In the genomic region with DNA sequence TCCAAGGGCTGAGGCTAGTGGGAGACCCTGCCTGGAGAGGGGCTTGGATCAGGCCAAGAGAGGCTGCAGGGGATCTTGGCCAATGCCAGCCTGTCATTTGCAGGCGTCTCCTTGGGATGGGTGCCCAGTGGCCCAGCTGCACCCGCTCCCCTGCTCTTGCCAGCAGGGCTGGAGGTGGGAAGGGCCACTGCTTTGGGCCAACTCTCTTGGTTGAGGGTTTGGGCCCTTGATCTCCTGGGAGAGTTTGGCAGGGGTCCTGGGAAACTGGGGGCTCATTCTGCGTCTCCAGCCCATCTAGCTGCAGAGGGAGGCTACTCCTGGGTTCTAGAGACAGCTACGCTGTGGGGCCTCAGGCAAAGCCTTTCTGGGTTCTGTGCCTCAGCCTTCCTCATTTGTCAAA, we compare ENCODE assay signal across 21 cellular contexts. TPM values are rescaled to one million over a fixed set of nuclear protein-coding genes. Genes with fewer than 3 reads are reported as not detected.
"Had no signal": no experiment of that assay in that cellular context is flagged by ENCODE, and none has a peak within 500 bp of the region (broad histone marks: within the 10 kb centered on the region; RNA-seq: fewer than 3 reads in every experiment).

No MANE protein-coding gene starts in this region.

- DNase-seq: activated CD4-positive, alpha-beta T cell treated with anti-CD3 and anti-CD28 coated beads for 36 hours; activated CD4-positive, alpha-beta T cell treated with anti-CD3 and anti-CD28 coated beads, Interleukin-2, amount 50 U/mL, for 48 hours; activated naive CD4-positive, alpha-beta T cell; activated naive CD8-positive, alpha-beta T cell treated with anti-CD3 and anti-CD28 coated beads for 36 hours; amniotic stem cell; cortex of kidney; effector CD4-positive, alpha-beta T cell; lower lobe of right lung; sigmoid colon; stimulated activated naive B cell treated with anti-CD40 and anti-IgM and Interleukin-4, amounts not matched to agents 10 μg/mL and 1 μg/mL and 100 μg/mL, for 72 hours; tibial artery had no signal

- H3K36me3 ChIP-seq: gastroesophageal sphincter, lower lobe of right lung, neural progenitor cell, ovary, sigmoid colon, tibial artery had no signal

- H3K27me3 Mint-ChIP-seq: brain had no signal

- H3K9me3 ChIP-seq: gastroesophageal sphincter, lower lobe of right lung, ovary, sigmoid colon, tibial artery had no signal

- H3K4me3 ChIP-seq: gastroesophageal sphincter, lower lobe of right lung, neural progenitor cell, ovary, sigmoid colon, SK-N-MC, tibial artery had no signal

- H3K4me3 Mint-ChIP-seq: activated CD4-positive, alpha-beta T cell treated with anti-CD3 and anti-CD28 coated beads for 36 hours; activated naive CD8-positive, alpha-beta T cell treated with anti-CD3 and anti-CD28 coated beads for 36 hours; central memory CD8-positive, alpha-beta T cell; neural progenitor cell; stimulated activated naive B cell treated with anti-CD40 and anti-IgM and Interleukin-4, amounts not matched to agents 10 μg/mL and 1 μg/mL and 100 μg/mL, for 72 hours; WTC11 had no signal

- H3K27me3 ChIP-seq: ovary had no signal

- H3K4me1 Mint-ChIP-seq: activated CD4-positive, alpha-beta T cell treated with anti-CD3 and anti-CD28 coated beads for 36 hours; activated naive CD8-positive, alpha-beta T cell treated with anti-CD3 and anti-CD28 coated beads for 36 hours; central memory CD8-positive, alpha-beta T cell; neural progenitor cell; stimulated activated naive B cell treated with anti-CD40 and anti-IgM and Interleukin-4, amounts not matched to agents 10 μg/mL and 1 μg/mL and 100 μg/mL, for 72 hours; WTC11 had no signal

- FAIRE-seq: TTC549, urothelium cell line had no signal

- H3K9me3 Mint-ChIP-seq: activated naive CD8-positive, alpha-beta T cell treated with anti-CD3 and anti-CD28 coated beads for 36 hours; brain; central memory CD8-positive, alpha-beta T cell; neural progenitor cell; stimulated activated naive B cell treated with anti-CD40 and anti-IgM and Interleukin-4, amounts not matched to agents 10 μg/mL and 1 μg/mL and 100 μg/mL, for 72 hours; WTC11 had no signal

- H3K36me3 Mint-ChIP-seq: activated naive CD8-positive, alpha-beta T cell treated with anti-CD3 and anti-CD28 coated beads for 36 hours; neural progenitor cell; stimulated activated naive B cell treated with anti-CD40 and anti-IgM and Interleukin-4, amounts not matched to agents 10 μg/mL and 1 μg/mL and 100 μg/mL, for 72 hours; WTC11 had no signal

- H3K27ac ChIP-seq: gastroesophageal sphincter, lower lobe of right lung, neural progenitor cell, ovary, sigmoid colon, SK-N-MC, tibial artery had no signal

- H3K27ac Mint-ChIP-seq: activated CD4-positive, alpha-beta T cell treated with anti-CD3 and anti-CD28 coated beads for 36 hours; activated naive CD8-positive, alpha-beta T cell treated with anti-CD3 and anti-CD28 coated beads for 36 hours; neural progenitor cell; stimulated activated naive B cell treated with anti-CD40 and anti-IgM and Interleukin-4, amounts not matched to agents 10 μg/mL and 1 μg/mL and 100 μg/mL, for 72 hours; WTC11 had no signal

- ATAC-seq: activated CD4-positive, alpha-beta T cell treated with anti-CD3 and anti-CD28 coated beads for 36 hours; gastroesophageal sphincter; lower lobe of right lung; stimulated activated naive B cell treated with anti-CD40 and anti-IgM and Interleukin-4, amounts not matched to agents 10 μg/mL and 1 μg/mL and 100 μg/mL, for 72 hours; WTC11 had no signal

- H3K4me1 ChIP-seq: gastroesophageal sphincter, lower lobe of right lung, neural progenitor cell, sigmoid colon, tibial artery had no signal

RNA-seq across cellular contexts. Expression of a gene that starts 10.5 kb away (rescaled TPM):
- total RNA-seq: activated CD4-positive, alpha-beta T cell treated with anti-CD3 and anti-CD28 coated beads for 36 hours; activated naive CD8-positive, alpha-beta T cell treated with anti-CD3 and anti-CD28 coated beads for 36 hours; lower lobe of right lung; T-helper 2 cell treated with Interferon-gamma antibody and Interleukin-4, amounts not matched to agents 100 ng/mL and 5 ng/mL, for 36 hours had no signal
